In the genomic region with DNA sequence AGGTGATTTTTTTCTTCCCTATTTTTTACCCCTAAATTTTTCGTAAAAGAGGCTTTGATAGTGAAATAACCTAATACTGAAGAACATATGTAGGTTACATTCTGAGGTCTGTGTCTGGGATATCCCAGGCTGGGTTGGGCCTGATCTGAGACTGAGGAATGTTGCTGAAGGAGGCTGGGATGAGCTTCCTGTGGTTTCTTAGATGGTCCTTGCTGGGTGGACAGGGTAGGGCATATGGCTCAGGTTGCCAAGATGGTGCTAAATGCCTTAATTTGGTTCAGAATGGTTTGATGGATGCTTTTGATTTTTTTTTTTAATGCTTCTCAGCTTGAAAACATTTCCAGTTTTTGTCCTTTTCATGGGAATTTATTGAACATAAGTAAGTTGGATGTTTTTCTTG, we compare ENCODE assay signal across 1 cellular context.
TF ChIP-seq lines count a peak whose summit lies in the region.

No MANE protein-coding gene starts in this region.

TF ChIP-seq in WTC11, 78 proteins besides CTCF, POLR2A, EP300 and RAD21 (continued from another document):
- TF ChIP-seq, protein P1, sequence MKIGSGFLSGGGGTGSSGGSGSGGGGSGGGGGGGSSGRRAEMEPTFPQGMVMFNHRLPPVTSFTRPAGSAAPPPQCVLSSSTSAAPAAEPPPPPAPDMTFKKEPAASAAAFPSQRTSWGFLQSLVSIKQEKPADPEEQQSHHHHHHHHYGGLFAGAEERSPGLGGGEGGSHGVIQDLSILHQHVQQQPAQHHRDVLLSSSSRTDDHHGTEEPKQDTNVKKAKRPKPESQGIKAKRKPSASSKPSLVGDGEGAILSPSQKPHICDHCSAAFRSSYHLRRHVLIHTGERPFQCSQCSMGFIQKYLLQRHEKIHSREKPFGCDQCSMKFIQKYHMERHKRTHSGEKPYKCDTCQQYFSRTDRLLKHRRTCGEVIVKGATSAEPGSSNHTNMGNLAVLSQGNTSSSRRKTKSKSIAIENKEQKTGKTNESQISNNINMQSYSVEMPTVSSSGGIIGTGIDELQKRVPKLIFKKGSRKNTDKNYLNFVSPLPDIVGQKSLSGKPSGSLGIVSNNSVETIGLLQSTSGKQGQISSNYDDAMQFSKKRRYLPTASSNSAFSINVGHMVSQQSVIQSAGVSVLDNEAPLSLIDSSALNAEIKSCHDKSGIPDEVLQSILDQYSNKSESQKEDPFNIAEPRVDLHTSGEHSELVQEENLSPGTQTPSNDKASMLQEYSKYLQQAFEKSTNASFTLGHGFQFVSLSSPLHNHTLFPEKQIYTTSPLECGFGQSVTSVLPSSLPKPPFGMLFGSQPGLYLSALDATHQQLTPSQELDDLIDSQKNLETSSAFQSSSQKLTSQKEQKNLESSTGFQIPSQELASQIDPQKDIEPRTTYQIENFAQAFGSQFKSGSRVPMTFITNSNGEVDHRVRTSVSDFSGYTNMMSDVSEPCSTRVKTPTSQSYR (CRISPR knock-in tag; IDR thresholded peaks at IDR 0.05): no peak
- TF ChIP-seq FOXP1 (CRISPR knock-in tag; IDR thresholded peaks at IDR 0.05; ENCODE audit: borderline replicate concordance): no peak
TF ChIP-seq in WTC11: peak in this region for 0.
